ENCODE assay signal across 11 cellular contexts in genomic region chr20:571754-572331, GRCh38. TPM values are rescaled to one million over a fixed set of nuclear protein-coding genes. Genes with fewer than 3 reads are reported as not detected.
DNase-seq lines count a peak whose midpoint lies in the region; ATAC-seq and TF ChIP-seq lines count a peak whose summit lies in the region.
"Had no signal": no experiment of that assay in that cellular context is flagged by ENCODE, and none has a peak within 500 bp of the region (broad histone marks: within the 10 kb centered on the region; RNA-seq: fewer than 3 reads in every experiment).

No MANE protein-coding gene starts in this region.

- H3K9ac ChIP-seq in BLaER1 treated with 17β-estradiol and CSF1 and Interleukin-3, amounts not matched to agents 10 nM and 100 nM: no peak overlapping the region
- H3K9ac ChIP-seq in neuronal stem cell (ENCODE audit: low read depth, low read length, poor library complexity): no peak overlapping the region

- H3K36me3 ChIP-seq in BLaER1 treated with 17β-estradiol and CSF1 and Interleukin-3, amounts not matched to agents 10 nM and 100 nM: no peaks in the 10 kb centered on the region
- no peaks in the 10 kb centered on the region for H3K36me3 ChIP-seq in neuronal stem cell (replicated peaks in 1 of 2; ENCODE audit: control insufficient read depth in 2 of 2, insufficient read depth in 2 of 2, low read length in 2 of 2)

- H3K23ac ChIP-seq in neuronal stem cell (ENCODE audit: low read depth, low read length, poor library complexity): no peak overlapping the region

- no peak overlapping the region for H2BK12ac ChIP-seq in neuronal stem cell (ENCODE audit: low read length)

- H2BK5ac ChIP-seq in neuronal stem cell (ENCODE audit: low read length): no peak overlapping the region

- no peak overlapping the region for H3K4me3 ChIP-seq in BLaER1 treated with 17β-estradiol and CSF1 and Interleukin-3, amounts not matched to agents 10 nM and 100 nM
- no peak overlapping the region for H3K4me3 ChIP-seq in fibroblast of villous mesenchyme (ENCODE audit: low read depth, low read length)
- H3K4me3 ChIP-seq in neuronal stem cell (ENCODE audit: low read length in 2 of 2): no peak overlapping the region

- H2BK120ac ChIP-seq in neuronal stem cell (ENCODE audit: low read depth, low read length): no peak overlapping the region

- H3K27ac ChIP-seq in BLaER1 treated with 17β-estradiol and CSF1 and Interleukin-3, amounts not matched to agents 10 nM and 100 nM: no peak overlapping the region
- no peak overlapping the region for H3K27ac ChIP-seq in neuronal stem cell (replicated peaks; ENCODE audit: low read length)

- H4K91ac ChIP-seq in neuronal stem cell (ENCODE audit: low read depth, low read length, poor library complexity): no peak overlapping the region

- H3K9me3 ChIP-seq in BLaER1 treated with 17β-estradiol and CSF1 and Interleukin-3, amounts not matched to agents 10 nM and 100 nM (replicated peaks in 1 of 11): no peaks in the 10 kb centered on the region
- H3K9me3 ChIP-seq in neuronal stem cell (replicated peaks in 1 of 2; ENCODE audit: control insufficient read depth in 2 of 2, insufficient read depth in 1 of 2, low read depth in 1 of 2, low read length in 2 of 2): no peaks in the 10 kb centered on the region

- H2BK15ac ChIP-seq in neuronal stem cell (ENCODE audit: low read length): no peak overlapping the region

- no peak for TF ChIP-seq CTCF in fibroblast of villous mesenchyme (IDR thresholded peaks at IDR 0.05; ENCODE audit: insufficient read depth, low read depth, low read length)

- peaks cover 0 to 10% (median 0%) of the 10 kb centered on the region in 11 experiments; a peak in 2 of 22 replicates for H3K27me3 ChIP-seq in BLaER1 treated with 17β-estradiol and CSF1 and Interleukin-3, amounts not matched to agents 10 nM and 100 nM
- H3K27me3 ChIP-seq in neuronal stem cell (ENCODE audit: control insufficient read depth in 3 of 3, insufficient read depth in 3 of 3, low read depth in 1 of 3, low read length in 3 of 3): peaks cover 0 to 78% (median 3%) of the 10 kb centered on the region in 3 experiments

- H3K4me2 ChIP-seq in BLaER1 treated with 17β-estradiol and CSF1 and Interleukin-3, amounts not matched to agents 10 nM and 100 nM: peak overlapping the region in 10 of 11 experiments; percentile 10 to 68 (median 42); a peak in 18 of 22 replicates
- peak overlapping the region; percentile 28 for H3K4me2 ChIP-seq in neuronal stem cell (ENCODE audit: insufficient read depth, low read length, poor library complexity, severe bottlenecking)

- no peak for ATAC-seq in HG03139 (IDR thresholded peaks at IDR 0.05; ENCODE audit: unreplicated experiment)
- no peak for ATAC-seq in GM19324 (IDR thresholded peaks at IDR 0.05; ENCODE audit: low FRiP score, unreplicated experiment)

- no peak overlapping the region for H3K14ac ChIP-seq in neuronal stem cell (ENCODE audit: low read length)

- peaks cover 0 to 32% (median 22%) of the 10 kb centered on the region in 10 experiments; a peak in 15 of 20 replicates for H3K4me1 ChIP-seq in BLaER1 treated with 17β-estradiol and CSF1 and Interleukin-3, amounts not matched to agents 10 nM and 100 nM
- H3K4me1 ChIP-seq in neuronal stem cell (ENCODE audit: control insufficient read depth in 2 of 2, insufficient read depth in 1 of 2, low read depth in 1 of 2, low read length in 2 of 2): peaks cover 0 to 29% of the 10 kb centered on the region in 2 donors

- no peak overlapping the region for H3K18ac ChIP-seq in neuronal stem cell (ENCODE audit: low read length)

- peak overlapping the region; percentile 56 for H2AFZ ChIP-seq in neuronal stem cell (ENCODE audit: low read length)

- H4K20me1 ChIP-seq in BLaER1 treated with 17β-estradiol and CSF1 and Interleukin-3, amounts not matched to agents 10 nM and 100 nM: no peaks in the 10 kb centered on the region; a peak in 2 of 22 replicates

- H4K8ac ChIP-seq in neuronal stem cell (ENCODE audit: low read depth, low read length): no peak overlapping the region

- no CpG with 5 or more reads among the region's 23 CpGs for WGBS in neuronal stem cell (ENCODE audit: extremely low coverage in 2 of 2, insufficient read length in 2 of 2, insufficient replicate concordance in 1 of 2), 2 donors

- no peak overlapping the region for H2AK5ac ChIP-seq in neuronal stem cell (ENCODE audit: low read depth, low read length)

- H3K4ac ChIP-seq in neuronal stem cell (ENCODE audit: low read length): no peak overlapping the region

- DNase-seq in NCI-H82 treated with DMSO at 0.1 percent for 48 hours (lab: John Stamatoyannopoulos, UW; ENCODE audit: unreplicated experiment) (peak; percentile 29), fibroblast of villous mesenchyme (ENCODE audit: low read depth) (peak; percentile 11), neuronal stem cell (ENCODE audit: low spot score) (peak; percentile 48), occipital lobe (lab: John Stamatoyannopoulos, UW) (no peak), NCI-H1048 (lab: John Stamatoyannopoulos, UW) (no peak)
- DNase-seq: CD4-positive, alpha-beta T cell; NCI-H1436; stimulated activated CD4-positive, alpha-beta T cell treated with anti-CD3 and anti-CD28 coated beads, Interleukin-1b, Interleukin-23, amount 100 ng/mL, for 48 hours had no signal

- no peaks in the 10 kb centered on the region for H3K79me1 ChIP-seq in neuronal stem cell (ENCODE audit: low read depth, low read length)

RNA-seq across cellular contexts. Expression of gene CSNK2A1, which starts 28.3 kb away (rescaled TPM):
- 79.2 and 117 TPM in 2 replicates for total RNA-seq in fibroblast of villous mesenchyme
- 232 TPM for polyA plus RNA-seq in neuronal stem cell (2013, experiment 1 of 2)
- polyA plus RNA-seq in neuronal stem cell (2013, experiment 2 of 2): 239 TPM
- total RNA-seq in occipital lobe: 187 TPM

RNA-seq across cellular contexts. Expression of gene TCF15, which starts 38.3 kb away (rescaled TPM):
- total RNA-seq in fibroblast of villous mesenchyme: not detected in 2 replicates
- 2.0 TPM for polyA plus RNA-seq in neuronal stem cell (2013, experiment 1 of 2)
- polyA plus RNA-seq in neuronal stem cell (2013, experiment 2 of 2): 1.8 TPM
- 0.47 TPM for total RNA-seq in occipital lobe
- total RNA-seq: CD4-positive, alpha-beta T cell had no signal

Comparison
In these comparisons a context has a peak if more than half of its experiments do, and no peak if none do; other contexts are left out.
1. DNase-seq: peak in NCI-H82 treated with DMSO at 0.1 percent for 48 hours (single experiment), fibroblast of villous mesenchyme (single experiment) and neuronal stem cell (single experiment); none in occipital lobe (single experiment) and NCI-H1048 (single experiment).